In the genomic region with DNA sequence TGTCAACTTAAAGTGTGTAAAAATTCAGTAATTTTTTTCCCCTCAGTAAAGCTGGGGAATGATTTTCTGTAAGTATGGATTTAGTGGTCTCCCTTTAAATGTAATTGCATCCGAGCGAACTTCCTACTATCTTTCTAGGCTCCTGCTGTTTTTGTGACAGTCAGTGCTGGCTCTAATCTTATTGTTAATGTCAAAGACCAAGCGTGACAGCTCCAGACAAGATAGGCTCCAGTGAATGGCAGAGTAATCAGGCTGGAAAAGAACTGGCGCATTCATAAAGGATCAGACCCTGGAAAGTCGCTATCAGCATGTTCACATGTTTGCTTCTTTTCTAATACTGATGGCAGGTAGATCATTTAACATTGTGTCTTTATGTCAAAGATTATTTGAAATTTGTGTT, we compare ENCODE assay signal across 29 cellular contexts.
DNase-seq lines count a peak whose midpoint lies in the region; ATAC-seq and TF ChIP-seq lines count a peak whose summit lies in the region.
"Had no signal": no experiment of that assay in that cellular context is flagged by ENCODE, and none has a peak within 500 bp of the region (broad histone marks: within the 10 kb centered on the region; RNA-seq: fewer than 3 reads in every experiment).

No MANE protein-coding gene starts in this region.

- H3K36me3 Mint-ChIP-seq in endodermal cell (ENCODE audit: low read depth), result no peaks in the 10 kb centered on the region
- H3K36me3 Mint-ChIP-seq: immature natural killer cell had no signal

- intact Hi-C loops in vagina (cut with DNase I), result no loop called here

- H3K27me3 ChIP-seq in endodermal cell (ENCODE audit: control insufficient read depth, insufficient read depth, low read length, poor library complexity, severe bottlenecking) (no peaks in the 10 kb centered on the region), vagina (no peaks in the 10 kb centered on the region)
- H3K27me3 ChIP-seq: cardiac muscle cell, right lobe of liver had no signal

- no peaks in the 10 kb centered on the region for H3K27me3 Mint-ChIP-seq in endodermal cell (ENCODE audit: insufficient read depth)

- H3K9me3 ChIP-seq in endodermal cell (ENCODE audit: control insufficient read depth, low read length), result no peaks in the 10 kb centered on the region
- no peaks in the 10 kb centered on the region for H3K9me3 ChIP-seq in vagina
- H3K9me3 ChIP-seq: right lobe of liver had no signal

- no peak for TF ChIP-seq POLR2A in vagina (IDR thresholded peaks at IDR 0.05)

- CTCF ChIA-PET in HEK293T (lab: Yijun Ruan, JAX), result no interaction called here

- H3K4me1 ChIP-seq in endodermal cell (ENCODE audit: control insufficient read depth, insufficient read depth, low read length) (peaks cover 13% of the 10 kb centered on the region), vagina (no peaks in the 10 kb centered on the region)
- H3K4me1 ChIP-seq: right lobe of liver had no signal

- no peak overlapping the region for H3K27ac Mint-ChIP-seq in endodermal cell
- H3K27ac Mint-ChIP-seq: immature natural killer cell had no signal

- H3K9ac ChIP-seq in endodermal cell (ENCODE audit: extremely low read depth, low read length, poor library complexity, severe bottlenecking), result no peak overlapping the region

- H3K27ac ChIP-seq in endodermal cell (ENCODE audit: low read depth, low read length) (no peak overlapping the region), vagina (no peak overlapping the region)
- H3K27ac ChIP-seq: C4-2B, cardiac muscle cell, epithelial cell of prostate, HL-60, right lobe of liver had no signal

- WGBS in endodermal cell (ENCODE audit: insufficient coverage in 1 of 2, insufficient read length in 1 of 2), 2 experiments, result 9 to 24% methylated on average over 4 to 5 of the region's 5 CpGs

- H3K36me3 ChIP-seq in endodermal cell (ENCODE audit: control insufficient read depth, insufficient read depth, low read length), result no peaks in the 10 kb centered on the region
- H3K36me3 ChIP-seq in vagina, result no peaks in the 10 kb centered on the region
- H3K36me3 ChIP-seq: cardiac muscle cell, right lobe of liver had no signal

- H3K4me3 ChIP-seq in endodermal cell (ENCODE audit: low read length) (peak overlapping the region; percentile 35), vagina (no peak overlapping the region)
- H3K4me3 ChIP-seq: cardiac muscle cell, right lobe of liver had no signal

- POLR2A ChIA-PET in HEK293T (lab: Yijun Ruan, JAX), result no interaction called here

- no peak for TF ChIP-seq CTCF in endodermal cell (conservative IDR thresholded peaks at IDR 0.05)
- no peak for TF ChIP-seq CTCF in vagina (IDR thresholded peaks at IDR 0.05)

- peaks cover 52% of the 10 kb centered on the region for H3K4me1 Mint-ChIP-seq in endodermal cell
- H3K4me1 Mint-ChIP-seq: immature natural killer cell had no signal

- ATAC-seq in HG03175 (IDR thresholded peaks at IDR 0.05; ENCODE audit: unreplicated experiment), result no peak
- ATAC-seq: activated CD4-positive, CD25-positive, alpha-beta regulatory T cell treated with anti-CD3 and anti-CD28 coated beads, Interleukin-2, amount 50 U/mL, for 24 hours; HepG2; left lobe of liver; right lobe of liver; Right ventricle myocardium inferior had no signal

- peak; percentile 32 for DNase-seq in HEK293T (ENCODE audit: extremely low spot score)
- DNase-seq in NCI-H2227 treated with DMSO at 0.1 percent for 48 hours (lab: John Stamatoyannopoulos, UW), result peak; percentile 51
- peak; percentile 58 for DNase-seq in endodermal cell
- DNase-seq in retina, result peak; percentile 51
- DNase-seq in vagina (ENCODE audit: extremely low spot score in 2 of 2), result no peak
- DNase-seq in NCI-H187 (lab: John Stamatoyannopoulos, UW), result no peak
- DNase-seq: activated CD4-positive, alpha-beta T cell treated with anti-CD3 and anti-CD28 coated beads, Interleukin-2, amount 50 U/mL, for 48 hours; activated T-cell treated with anti-CD3 and anti-CD28 coated beads, Interleukin-2, amount 50 U/mL, for 48 hours; Calu3; effector CD8-positive, alpha-beta T cell; H7; hypothalamus; immature natural killer cell; mesenchymal stem cell; NCI-H1436; NCI-H524; right lobe of liver; stimulated activated CD4-positive, alpha-beta T cell treated with anti-CD3 and anti-CD28 coated beads, Interleukin-4, amount 100 ng/mL, for 4 hours; T-helper 2 cell; trophoblast cell had no signal

- H3K4me3 Mint-ChIP-seq in endodermal cell, result no peak overlapping the region
- H3K4me3 Mint-ChIP-seq: immature natural killer cell had no signal

- no peaks in the 10 kb centered on the region for H3K9me3 Mint-ChIP-seq in endodermal cell

TF ChIP-seq in HEK293T, 16 proteins besides CTCF, POLR2A, EP300 and RAD21:
- no peak for TF ChIP-seq SUZ12 (IDR thresholded peaks at IDR 0.05)
- no peak for TF ChIP-seq L3MBTL2 (conservative IDR thresholded peaks at IDR 0.05)
- TF ChIP-seq, protein P1, sequence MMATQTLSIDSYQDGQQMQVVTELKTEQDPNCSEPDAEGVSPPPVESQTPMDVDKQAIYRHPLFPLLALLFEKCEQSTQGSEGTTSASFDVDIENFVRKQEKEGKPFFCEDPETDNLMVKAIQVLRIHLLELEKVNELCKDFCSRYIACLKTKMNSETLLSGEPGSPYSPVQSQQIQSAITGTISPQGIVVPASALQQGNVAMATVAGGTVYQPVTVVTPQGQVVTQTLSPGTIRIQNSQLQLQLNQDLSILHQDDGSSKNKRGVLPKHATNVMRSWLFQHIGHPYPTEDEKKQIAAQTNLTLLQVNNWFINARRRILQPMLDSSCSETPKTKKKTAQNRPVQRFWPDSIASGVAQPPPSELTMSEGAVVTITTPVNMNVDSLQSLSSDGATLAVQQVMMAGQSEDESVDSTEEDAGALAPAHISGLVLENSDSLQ (IDR thresholded peaks at IDR 0.05), result peak; percentile 66

Comparison
In these comparisons a context has a peak if more than half of its experiments do, and no peak if none do; other contexts are left out.
1. DNase-seq: peak in HEK293T (single experiment), NCI-H2227 treated with DMSO at 0.1 percent for 48 hours (single experiment), endodermal cell (single experiment) and retina (single experiment); none in vagina (0 of 2) and NCI-H187 (0 of 2).